In genomic region chr2:224983719-224984388, GRCh38 we compare ENCODE assay signal across 9 cellular contexts. TPM values are rescaled to one million over a fixed set of nuclear protein-coding genes. Genes with fewer than 3 reads are reported as not detected.
DNase-seq lines count a peak whose midpoint lies in the region; ATAC-seq, FAIRE-seq and TF ChIP-seq lines count a peak whose summit lies in the region.
"Had no signal": no experiment of that assay in that cellular context is flagged by ENCODE, and none has a peak within 500 bp of the region (broad histone marks: within the 10 kb centered on the region; RNA-seq: fewer than 3 reads in every experiment).

No MANE protein-coding gene starts in this region.

- H3K4me1 ChIP-seq in mammary epithelial cell (ENCODE audit: insufficient read depth, low read length) (peaks cover 13% of the 10 kb centered on the region), mucosa of descending colon (ENCODE audit: low read depth) (peaks cover 4% of the 10 kb centered on the region), vagina (peaks cover 15% of the 10 kb centered on the region)

- TF ChIP-seq CTCF in mammary epithelial cell (conservative IDR thresholded peaks at IDR 0.05 in 1 of 2, IDR thresholded peaks at IDR 0.05 in 1 of 2; ENCODE audit: extremely low read depth in 1 of 2, insufficient read depth in 1 of 2, low read depth in 1 of 2, low read length in 2 of 2) (no peak), mucosa of descending colon (IDR thresholded peaks at IDR 0.05) (no peak), vagina (IDR thresholded peaks at IDR 0.05) (no peak)

- H3K9me3 ChIP-seq in mammary epithelial cell (replicated peaks; ENCODE audit: insufficient read depth, low read length) (no peaks in the 10 kb centered on the region), mucosa of descending colon (no peaks in the 10 kb centered on the region), vagina (no peaks in the 10 kb centered on the region)

- CTCF ChIA-PET in mammary epithelial cell (lab: Charles Lee; ENCODE audit: low non-redundant PET) = no interaction called here

- H3K27ac ChIP-seq in mammary epithelial cell (ENCODE audit: insufficient read depth, low read depth, low read length) (no peak overlapping the region), vagina (peak overlapping the region; percentile 77)

- no peak overlapping the region for H3K9ac ChIP-seq in mammary epithelial cell (ENCODE audit: insufficient read depth, low read length)

- no peaks in the 10 kb centered on the region for H3K79me2 ChIP-seq in mammary epithelial cell (ENCODE audit: insufficient read depth, low read length)

- DNase-seq in Right ventricle myocardium inferior (ENCODE audit: missing footprints) (no peak), cardiac septum (ENCODE audit: low spot score) (no peak), mammary epithelial cell (no peak), mucosa of descending colon (no peak), vagina (ENCODE audit: extremely low spot score in 2 of 2) (no peak), H54 (ENCODE audit: insufficient read length, low spot score) (no peak), OCI-M1 (lab: John Stamatoyannopoulos, UW) (no peak)

- H3K4me2 ChIP-seq in mammary epithelial cell (ENCODE audit: insufficient read depth, low read depth, low read length) = peak overlapping the region; percentile 76

- peak overlapping the region; percentile 78 for H2AFZ ChIP-seq in mammary epithelial cell (ENCODE audit: low read depth, low read length)

- no peak for TF ChIP-seq POLR2A in vagina (IDR thresholded peaks at IDR 0.05)
- no peak for TF ChIP-seq POLR2A in H54 (IDR thresholded peaks at IDR 0.05; ENCODE audit: low read depth, low read length)

- no peaks in the 10 kb centered on the region for H4K20me1 ChIP-seq in mammary epithelial cell (ENCODE audit: insufficient read depth, low read length)

- H3K27me3 ChIP-seq in mammary epithelial cell (ENCODE audit: insufficient read depth, low read length) (no peaks in the 10 kb centered on the region), vagina (no peaks in the 10 kb centered on the region)

- WGBS in mammary epithelial cell (ENCODE audit: low coverage, missing lambda C conversion rate) = 35% methylated on average over 8 of the region's 8 CpGs

- no TSS peak for BruUV-seq in mammary epithelial cell (replicated peaks; lab: Mats Ljungman, UMichigan)

- in situ Hi-C loops in mammary epithelial cell (cut with MboI; ENCODE audit: low sequenced_read_pairs in 2 of 2) = no loop called here

- no peak for FAIRE-seq in H54 (lab: Jason Lieb, UNC)
- FAIRE-seq: G401.6 had no signal

- dilution Hi-C loops in mammary epithelial cell (cut with HindIII; ENCODE audit: low sequenced_read_pairs) = loop anchor here (5.0 kb wide), 1 partner anchor 92 kb away; no protein-coding TSS in a partner anchor

- ATAC-seq in Right ventricle myocardium inferior (peak; percentile 47), mucosa of descending colon (peak; percentile 11), GM21390 (IDR thresholded peaks at IDR 0.05; ENCODE audit: unreplicated experiment) (no peak)

- H3K4me3 ChIP-seq in mammary epithelial cell (replicated peaks in 1 of 3; ENCODE audit: insufficient read depth in 1 of 3, low read depth in 2 of 3, low read length in 3 of 3) = no peak overlapping the region
- no peak overlapping the region for H3K4me3 ChIP-seq in mucosa of descending colon
- H3K4me3 ChIP-seq in vagina = peak overlapping the region; percentile 27 to 30

- H3K36me3 ChIP-seq in mammary epithelial cell (ENCODE audit: insufficient read depth, low read length) (no peaks in the 10 kb centered on the region), mucosa of descending colon (ENCODE audit: low read depth) (no peaks in the 10 kb centered on the region), vagina (no peaks in the 10 kb centered on the region)

- intact Hi-C loops in Right ventricle myocardium inferior (cut with DNase I) (loop anchor here (5.0 kb wide), 1 partner anchor 47 kb away; no protein-coding TSS in a partner anchor), cardiac septum (cut with DNase I) (no loop called here), mammary epithelial cell (cut with micrococcal nuclease) (no loop called here), mucosa of descending colon (cut with DNase I, micrococcal nuclease) (no loop called here), vagina (cut with DNase I) (no loop called here)

RNA-seq across cellular contexts. Expression of gene DOCK10, which starts 58.4 kb away (rescaled TPM):
- total RNA-seq in Right ventricle myocardium inferior = 2.3 TPM
- 2.6 TPM for total RNA-seq in cardiac septum
- 1 to 10 TPM in 1 of 2 donors, under 1 TPM in 1; 0.50 to 5.1 TPM for total RNA-seq in mammary epithelial cell
- 5.1 TPM for polyA plus RNA-seq in mammary epithelial cell
- 32.4 TPM for polyA minus RNA-seq in mammary epithelial cell
- total RNA-seq in mucosa of descending colon = 10 to 100 TPM; 13.3 to 20.6 (median 14.7) TPM
- 9.8 TPM for total RNA-seq in vagina

Comparison
In these comparisons a context has a peak if more than half of its experiments do, and no peak if none do; other contexts are left out.
1. H3K4me3 ChIP-seq: peak in vagina (2 of 2); none in mammary epithelial cell (0 of 3) and mucosa of descending colon (single experiment).